2 cellular contexts compared by ENCODE assay signal in the genomic region with DNA sequence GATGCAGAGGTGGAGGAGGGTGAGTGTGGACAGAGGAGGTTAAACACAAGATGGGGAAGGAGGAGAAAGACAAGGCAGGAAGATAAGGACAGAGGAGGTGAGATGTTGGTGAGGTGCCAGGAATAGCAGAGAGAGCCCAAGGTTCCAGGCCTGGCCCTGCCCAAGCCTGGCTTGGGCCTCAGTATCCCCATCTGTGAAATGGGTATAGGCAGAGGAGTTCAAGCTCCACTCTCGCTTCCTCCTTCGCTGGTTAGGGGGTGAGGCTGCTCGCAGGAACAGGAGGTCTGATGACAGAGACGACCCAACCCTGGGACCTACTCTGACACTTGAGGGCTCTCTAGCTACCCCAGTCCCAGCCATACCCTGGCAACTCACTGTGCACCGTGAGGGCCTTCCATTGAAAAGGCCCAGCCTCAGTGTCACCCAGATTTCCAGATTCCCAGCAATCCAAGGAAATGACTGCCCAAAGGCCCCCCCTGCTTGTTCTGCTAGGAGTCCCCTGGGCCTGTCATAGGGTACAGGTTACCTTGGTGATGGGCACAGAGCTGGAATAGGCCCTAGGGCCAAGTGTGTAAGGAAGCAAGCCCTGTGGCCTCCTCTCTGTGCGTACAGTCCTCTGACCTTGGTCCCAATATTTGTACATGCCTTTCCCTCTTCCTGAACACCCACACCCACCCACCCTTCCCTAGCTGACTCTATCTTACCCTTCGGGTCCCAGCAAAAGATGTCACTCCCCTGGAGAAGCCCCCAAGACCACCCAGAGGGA.
TF ChIP-seq lines count a peak whose summit lies in the region.

No MANE protein-coding gene starts in this region.

TF ChIP-seq in GM12891, 5 proteins besides CTCF, POLR2A, EP300 and RAD21:
- no peak for TF ChIP-seq PAX5 (IDR thresholded peaks at IDR 0.05; ENCODE audit: insufficient read depth, low read length, severe bottlenecking)
- TF ChIP-seq SPI1 (IDR thresholded peaks at IDR 0.05; ENCODE audit: low read depth, low read length): no peak
- TF ChIP-seq TAF1 (IDR thresholded peaks at IDR 0.05; ENCODE audit: low read depth, low read length): no peak
- TF ChIP-seq POU2F2 (IDR thresholded peaks at IDR 0.05; ENCODE audit: low read depth, low read length): no peak
- TF ChIP-seq POLR2AphosphoS5 (IDR thresholded peaks at IDR 0.05; ENCODE audit: low read depth, low read length): no peak

TF ChIP-seq in endothelial cell of umbilical vein, 7 proteins besides CTCF, POLR2A, EP300 and RAD21:
- TF ChIP-seq GATA2 (IDR thresholded peaks at IDR 0.05; ENCODE audit: insufficient read depth, insufficient read length, low read depth, low read length) (no peak), FOS (IDR thresholded peaks at IDR 0.05; ENCODE audit: borderline replicate concordance, insufficient read depth, low read length) (no peak), POLR2AphosphoS5 (IDR thresholded peaks at IDR 0.05; ENCODE audit: insufficient read depth, low read depth, low read length) (no peak), EZH2 (IDR thresholded peaks at IDR 0.05; ENCODE audit: borderline replicate concordance, low read depth, low read length, severe bottlenecking) (no peak), MYC (IDR thresholded peaks at IDR 0.05; ENCODE audit: low read depth, low read length) (no peak), JUN (IDR thresholded peaks at IDR 0.05; ENCODE audit: borderline replicate concordance, insufficient read depth, insufficient read length, low read depth) (no peak)
- TF ChIP-seq, protein P1, sequence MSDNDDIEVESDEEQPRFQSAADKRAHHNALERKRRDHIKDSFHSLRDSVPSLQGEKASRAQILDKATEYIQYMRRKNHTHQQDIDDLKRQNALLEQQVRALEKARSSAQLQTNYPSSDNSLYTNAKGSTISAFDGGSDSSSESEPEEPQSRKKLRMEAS (IDR thresholded peaks at IDR 0.05; ENCODE audit: insufficient read depth, insufficient read length): no peak
